In the genomic region with DNA sequence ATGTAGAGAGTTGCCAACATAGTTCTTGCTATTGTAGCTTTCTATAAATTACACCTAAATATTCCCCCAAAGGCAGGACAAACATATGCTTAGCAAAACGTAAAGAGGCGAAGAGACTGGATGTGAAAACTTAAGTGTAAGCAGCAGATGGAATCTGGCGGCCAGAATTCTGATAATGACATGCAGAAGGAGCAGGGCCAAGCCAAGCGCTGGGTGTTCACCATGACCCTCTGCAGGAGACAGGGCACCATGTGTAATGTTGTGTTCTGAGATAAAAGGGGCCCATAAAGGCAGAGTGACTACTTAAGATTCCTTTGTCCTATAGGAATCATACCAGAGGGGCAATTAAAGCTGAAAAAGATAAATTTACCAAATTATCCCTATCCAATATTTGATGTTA, we compare ENCODE assay signal across 22 cellular contexts.
"Had no signal": no experiment of that assay in that cellular context is flagged by ENCODE, and none has a peak within 500 bp of the region (broad histone marks: within the 10 kb centered on the region; RNA-seq: fewer than 3 reads in every experiment).

No MANE protein-coding gene starts in this region.

- H3K4me1 ChIP-seq: body of pancreas had no signal

- H3K27ac ChIP-seq: body of pancreas had no signal

- DNase-seq: activated B cell treated with CpG ODN at 0.5 μM for 24 hours; activated CD4-positive, alpha-beta T cell treated with anti-CD3 and anti-CD28 coated beads for 1 hour; activated CD4-positive, alpha-beta T cell treated with anti-CD3 and anti-CD28 coated beads, Interleukin-2, amount 10 ng/mL, durations not matched to agents 24 days and 14 days; activated CD4-positive, alpha-beta T cell treated with anti-CD3 and anti-CD28 coated beads, Interleukin-2, amount 50 U/mL, for 48 hours; activated CD8-positive, alpha-beta memory T cell treated with anti-CD3 and anti-CD28 coated beads, Interleukin-2, amount 10 ng/mL, durations not matched to agents 7 days and 5 days; activated effector memory CD4-positive, alpha-beta T cell treated with Interleukin-2 at 50 U/mL for 16 hours; activated naive CD4-positive, alpha-beta T cell; activated T-cell treated with anti-CD3 and anti-CD28 coated beads, Interleukin-2, amount 50 U/mL, for 24 hours; aorta; body of pancreas; central memory CD4-positive, alpha-beta T cell; Karpas-422; MM.1S; NCI-H1105; NCI-H1436; NCI-H1694 treated with DMSO at 0.1 percent for 48 hours; NCI-H2029 treated with DMSO at 0.1 percent for 48 hours; NCI-H510A treated with DMSO at 0.1 percent for 48 hours; SIG-M5; T-helper 17 cell; T-helper 9 cell had no signal

- H3K9me3 ChIP-seq: body of pancreas had no signal

- ATAC-seq: activated CD8-positive, alpha-beta memory T cell treated with anti-CD3 and anti-CD28 coated beads, Interleukin-2, amount 10 ng/mL, durations not matched to agents 7 days and 5 days; body of pancreas; PC-3; T-helper 17 cell had no signal

- H3K4me3 ChIP-seq: body of pancreas had no signal
